8 cellular contexts compared by ENCODE assay signal in genomic region chr11:121293276-121293569, GRCh38. TPM values are rescaled to one million over a fixed set of nuclear protein-coding genes. Genes with fewer than 3 reads are reported as not detected.
A peak's percentile ranks its signal among the peaks of the same experiment; 100 is the strongest.
DNase-seq lines count a peak whose midpoint lies in the region; ATAC-seq and TF ChIP-seq lines count a peak whose summit lies in the region.

No MANE protein-coding gene starts in this region.

- DNase-seq in A673 (ENCODE audit: low spot score) (no peak), caudate nucleus (lab: John Stamatoyannopoulos, UW) (no peak), AG08395 (ENCODE audit: low spot score) (no peak), NCI-H1694 treated with DMSO at 0.1 percent for 48 hours (lab: John Stamatoyannopoulos, UW) (no peak)

- H3K27me3 ChIP-seq in A673 (replicated peaks; ENCODE audit: insufficient read depth, low read depth, low read length, poor library complexity), result peaks cover 2% of the 10 kb centered on the region
- no peaks in the 10 kb centered on the region for H3K27me3 ChIP-seq in HUES6 (ENCODE audit: control insufficient read depth, insufficient read depth, low read length)

- H3K9me3 ChIP-seq in A673 (ENCODE audit: low read depth, low read length, poor library complexity, severe bottlenecking) (no peaks in the 10 kb centered on the region), HUES6 (ENCODE audit: control insufficient read depth, insufficient read depth, low read depth, low read length) (no peaks in the 10 kb centered on the region; the same call in 1 of the 2 replicates), mesodermal cell (ENCODE audit: control insufficient read depth, low read length) (peaks cover 5% of the 10 kb centered on the region)

- ATAC-seq in GM21737 (IDR thresholded peaks at IDR 0.05; ENCODE audit: unreplicated experiment) (no peak), GM19328 (IDR thresholded peaks at IDR 0.05; ENCODE audit: unreplicated experiment) (no peak)

- H3K36me3 ChIP-seq in A673 (ENCODE audit: insufficient read depth, low read length, poor library complexity, severe bottlenecking), result no peaks in the 10 kb centered on the region
- H3K36me3 ChIP-seq in HUES6 (ENCODE audit: control insufficient read depth, insufficient read depth, low read length), result no peaks in the 10 kb centered on the region; the same call in 1 of the 2 replicates
- H3K36me3 ChIP-seq in mesodermal cell (ENCODE audit: control insufficient read depth, insufficient read depth, low read length), result peaks cover 36% of the 10 kb centered on the region

- peak overlapping the region; percentile 84 for H3K27ac ChIP-seq in A673 (ENCODE audit: low read depth, low read length, poor library complexity, severe bottlenecking)
- peak overlapping the region; percentile 92 for H3K27ac ChIP-seq in HUES6 (ENCODE audit: low read depth, low read length)
- H3K27ac ChIP-seq in caudate nucleus (ENCODE audit: low read depth, low read length), result peak overlapping the region; percentile 78
- H3K27ac ChIP-seq in mesodermal cell (ENCODE audit: low read depth, low read length, severe bottlenecking), result peak overlapping the region; percentile 67

- intact Hi-C loops in A673 (cut with micrococcal nuclease; ENCODE audit: unreplicated experiment), result no loop called here

- 0 to 5% methylated on average over 5 of the region's 5 CpGs for WGBS in mesodermal cell (ENCODE audit: insufficient coverage in 2 of 2), 2 experiments

- H3K4me3 ChIP-seq in A673 (ENCODE audit: low read depth, low read length, poor library complexity, severe bottlenecking) (peak overlapping the region; percentile 81), HUES6 (ENCODE audit: low read depth, low read length) (peak overlapping the region; percentile 97), mesodermal cell (ENCODE audit: extremely low read depth, insufficient read depth, low read length, poor library complexity, severe bottlenecking) (peak overlapping the region; percentile 95)

- BruUV-seq in A673 (replicated peaks; lab: Mats Ljungman, UMichigan), result TSS peak; percentile 24

- peaks cover 13% of the 10 kb centered on the region for H3K4me1 ChIP-seq in A673 (ENCODE audit: insufficient read depth, low read length, poor library complexity, severe bottlenecking)
- H3K4me1 ChIP-seq in HUES6 (ENCODE audit: control insufficient read depth, insufficient read depth, low read length), result peaks cover 36% of the 10 kb centered on the region
- peaks cover 4% of the 10 kb centered on the region for H3K4me1 ChIP-seq in mesodermal cell (ENCODE audit: control insufficient read depth, insufficient read depth, low read length, poor library complexity, severe bottlenecking)

- H3K9ac ChIP-seq in HUES6 (ENCODE audit: low read length), result peak overlapping the region; percentile 95

- CTCF ChIA-PET in A673 (lab: Charles Lee), result no interaction called here

- POLR2A ChIA-PET in A673 (lab: Charles Lee; ENCODE audit: low non-redundant PET), result no interaction called here

- no peak for TF ChIP-seq CTCF in A673 (conservative IDR thresholded peaks at IDR 0.05; ENCODE audit: low read depth, low read length)

RNA-seq across cellular contexts. Expression of gene SC5D, which starts 0.7 kb away (rescaled TPM):
- total RNA-seq in A673 (2021), result 64.7 and 82.5 TPM in 2 replicates
- polyA plus RNA-seq in mesodermal cell (2013, experiment 1 of 2), result 264 TPM
- polyA plus RNA-seq in mesodermal cell (2013, experiment 2 of 2), result 313 TPM
